Comparison of ENCODE assay signal across 12 cellular contexts in genomic region chr4:173531085-173531965, GRCh38. TPM values are rescaled to one million over a fixed set of nuclear protein-coding genes. Genes with fewer than 3 reads are reported as not detected.
DNase-seq lines count a peak whose midpoint lies in the region; ATAC-seq and TF ChIP-seq lines count a peak whose summit lies in the region.
"Had no signal": no experiment of that assay in that cellular context is flagged by ENCODE, and none has a peak within 500 bp of the region (broad histone marks: within the 10 kb centered on the region; RNA-seq: fewer than 3 reads in every experiment).

No MANE protein-coding gene starts in this region.

- no peak for TF ChIP-seq CTCF in fibroblast of villous mesenchyme (IDR thresholded peaks at IDR 0.05; ENCODE audit: insufficient read depth, low read depth, low read length)
- TF ChIP-seq CTCF in nephron progenitor cell (IDR thresholded peaks at IDR 0.05), result no peak

- H3K4me3 Mint-ChIP-seq in activated naive CD4-positive, alpha-beta T cell treated with anti-CD3 and anti-CD28 coated beads, Interleukin-2, amount 10 ng/mL, durations not matched to agents 7 days and 5 days, result no peak overlapping the region
- no peak overlapping the region for H3K4me3 Mint-ChIP-seq in nephron progenitor cell

- H3K27ac ChIP-seq in urinary bladder (ENCODE audit: low read depth), result no peak overlapping the region
- H3K27ac ChIP-seq: neutrophil, testis had no signal

- H3K36me3 Mint-ChIP-seq in activated naive CD4-positive, alpha-beta T cell treated with anti-CD3 and anti-CD28 coated beads, Interleukin-2, amount 10 ng/mL, durations not matched to agents 7 days and 5 days, result peaks cover 13% of the 10 kb centered on the region
- H3K36me3 Mint-ChIP-seq in activated naive CD4-positive, alpha-beta T cell treated with anti-CD3 and anti-CD28 coated beads, Interleukin-2, amount 50 U/mL, for 72 hours, result peaks cover 34 to 67% of the 10 kb centered on the region in 2 donors
- no peaks in the 10 kb centered on the region for H3K36me3 Mint-ChIP-seq in nephron progenitor cell (ENCODE audit: low read depth)

- no peak for DNase-seq in activated naive CD4-positive, alpha-beta T cell treated with anti-CD3 and anti-CD28 coated beads, Interleukin-2, amount 10 ng/mL, durations not matched to agents 7 days and 5 days
- no peak for DNase-seq in activated naive CD4-positive, alpha-beta T cell treated with anti-CD3 and anti-CD28 coated beads, Interleukin-2, amount 50 U/mL, for 72 hours (ENCODE audit: low spot score in 2 of 2)
- DNase-seq in fibroblast of villous mesenchyme (ENCODE audit: low read depth) (peak; percentile 73), nephron progenitor cell (peak; percentile 14), NCI-H1930 (lab: John Stamatoyannopoulos, UW) (no peak), NCI-H1092 treated with DMSO at 0.1 percent for 48 hours (lab: John Stamatoyannopoulos, UW) (no peak)
- DNase-seq: NCI-H2171, testis had no signal

- peaks cover 12% of the 10 kb centered on the region for H3K4me1 Mint-ChIP-seq in activated naive CD4-positive, alpha-beta T cell treated with anti-CD3 and anti-CD28 coated beads, Interleukin-2, amount 10 ng/mL, durations not matched to agents 7 days and 5 days
- H3K4me1 Mint-ChIP-seq in nephron progenitor cell, result peaks cover 19% of the 10 kb centered on the region

- ATAC-seq in activated naive CD4-positive, alpha-beta T cell treated with anti-CD3 and anti-CD28 coated beads, Interleukin-2, amount 50 U/mL, for 72 hours, result no peak
- no peak for ATAC-seq in HG03139 (IDR thresholded peaks at IDR 0.05; ENCODE audit: unreplicated experiment)

- no peaks in the 10 kb centered on the region for H3K36me3 ChIP-seq in urinary bladder (ENCODE audit: insufficient read depth)
- H3K36me3 ChIP-seq: neutrophil had no signal

- peaks cover 99% of the 10 kb centered on the region for H3K27me3 Mint-ChIP-seq in activated naive CD4-positive, alpha-beta T cell treated with anti-CD3 and anti-CD28 coated beads, Interleukin-2, amount 10 ng/mL, durations not matched to agents 7 days and 5 days
- H3K27me3 Mint-ChIP-seq in nephron progenitor cell (ENCODE audit: low read depth, poor library complexity), result peaks cover 98% of the 10 kb centered on the region

- H3K9me3 Mint-ChIP-seq in activated naive CD4-positive, alpha-beta T cell treated with anti-CD3 and anti-CD28 coated beads, Interleukin-2, amount 10 ng/mL, durations not matched to agents 7 days and 5 days, result peaks cover 9% of the 10 kb centered on the region
- H3K9me3 Mint-ChIP-seq in activated naive CD4-positive, alpha-beta T cell treated with anti-CD3 and anti-CD28 coated beads, Interleukin-2, amount 50 U/mL, for 72 hours, result peaks cover 8 to 12% of the 10 kb centered on the region in 2 donors
- peaks cover 3% of the 10 kb centered on the region for H3K9me3 Mint-ChIP-seq in nephron progenitor cell

- H3K4me1 ChIP-seq in urinary bladder (ENCODE audit: insufficient read depth), result no peaks in the 10 kb centered on the region

- H3K4me3 ChIP-seq in fibroblast of villous mesenchyme (ENCODE audit: low read depth, low read length) (peak overlapping the region; percentile 97), urinary bladder (ENCODE audit: low read depth, low read length) (peak overlapping the region; percentile 87)

- H3K27ac Mint-ChIP-seq in activated naive CD4-positive, alpha-beta T cell treated with anti-CD3 and anti-CD28 coated beads, Interleukin-2, amount 10 ng/mL, durations not matched to agents 7 days and 5 days, result peak overlapping the region; percentile 70
- H3K27ac Mint-ChIP-seq in activated naive CD4-positive, alpha-beta T cell treated with anti-CD3 and anti-CD28 coated beads, Interleukin-2, amount 50 U/mL, for 72 hours, result no peak overlapping the region
- no peak overlapping the region for H3K27ac Mint-ChIP-seq in nephron progenitor cell

- WGBS in urinary bladder, result 33% methylated on average over 52 of the region's 52 CpGs

- CTCF ChIA-PET in activated naive CD4-positive, alpha-beta T cell treated with anti-CD3 and anti-CD28 coated beads, Interleukin-2, amount 10 ng/mL, durations not matched to agents 7 days and 5 days (lab: Charles Lee), result no interaction called here

RNA-seq across cellular contexts. Expression of gene HAND2, which starts 1.3 kb away (rescaled TPM):
- not detected for total RNA-seq in activated naive CD4-positive, alpha-beta T cell treated with anti-CD3 and anti-CD28 coated beads, Interleukin-2, amount 50 U/mL, for 72 hours
- total RNA-seq in fibroblast of villous mesenchyme (45.4 and 71.7 TPM in 2 replicates), urinary bladder (14.5 TPM)
- 75.1 TPM for polyA plus RNA-seq in urinary bladder
- total RNA-seq: M059J had no signal

Comparison
In these comparisons a context has a peak if more than half of its experiments do, and no peak if none do; other contexts are left out.
1. DNase-seq: peak in fibroblast of villous mesenchyme (single experiment) and nephron progenitor cell (single experiment); none in activated naive CD4-positive, alpha-beta T cell treated with anti-CD3 and anti-CD28 coated beads, Interleukin-2, amount 10 ng/mL, durations not matched to agents 7 days and 5 days (single experiment), activated naive CD4-positive, alpha-beta T cell treated with anti-CD3 and anti-CD28 coated beads, Interleukin-2, amount 50 U/mL, for 72 hours (0 of 2), NCI-H1930 (0 of 2) and NCI-H1092 treated with DMSO at 0.1 percent for 48 hours (single experiment).
2. RNA of gene HAND2, which starts 1.3 kb away (total RNA-seq): 45.4 to 71.7 TPM in fibroblast of villous mesenchyme and 14.5 TPM in urinary bladder (single experiment); not detected in activated naive CD4-positive, alpha-beta T cell treated with anti-CD3 and anti-CD28 coated beads, Interleukin-2, amount 50 U/mL, for 72 hours; every median in the first group is over 10 times any median in the second.